20 cellular contexts compared by ENCODE assay signal in the genomic region with DNA sequence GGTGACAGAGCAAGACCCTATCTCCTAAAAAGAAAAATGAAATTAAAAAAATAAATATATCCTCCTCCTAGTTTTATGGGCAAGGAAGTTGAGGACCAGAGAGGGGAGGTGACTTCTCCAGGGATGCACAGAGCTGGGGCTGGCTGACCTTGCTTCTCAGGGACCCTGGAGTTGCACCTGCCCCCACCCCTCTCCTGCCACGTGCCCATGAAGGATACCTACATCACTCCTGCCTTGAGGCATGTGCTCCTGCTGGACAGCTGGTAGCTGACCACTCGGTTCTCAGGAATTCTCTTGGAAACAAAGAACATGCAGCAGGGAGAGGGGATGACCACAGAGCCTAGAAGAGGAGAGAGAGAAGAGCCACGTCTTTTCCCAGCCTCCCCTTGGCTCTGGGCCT. TPM values are rescaled to one million over a fixed set of nuclear protein-coding genes. Genes with fewer than 3 reads are reported as not detected.
A peak's percentile ranks its signal among the peaks of the same experiment; 100 is the strongest.
DNase-seq lines count a peak whose midpoint lies in the region; ATAC-seq and TF ChIP-seq lines count a peak whose summit lies in the region.
"Had no signal": no experiment of that assay in that cellular context is flagged by ENCODE, and none has a peak within 500 bp of the region (broad histone marks: within the 10 kb centered on the region; RNA-seq: fewer than 3 reads in every experiment).

No MANE protein-coding gene starts in this region.

- no peaks in the 10 kb centered on the region for H3K36me3 Mint-ChIP-seq in activated T-helper 2 cell treated with anti-CD3 and anti-CD28 coated beads, Interferon-gamma antibody, Interleukin-2, Interleukin-4, amounts not matched to agents 10 μg/mL and 5 μg/mL and 100 μg/mL, durations not matched to agents 14 hours and 24 hours and 36 hours (ENCODE audit: low read depth)
- H3K36me3 Mint-ChIP-seq: CD4-positive, CD25-positive, alpha-beta regulatory T cell; T-cell had no signal

- peaks cover 1% of the 10 kb centered on the region for H3K27me3 Mint-ChIP-seq in activated T-helper 2 cell treated with anti-CD3 and anti-CD28 coated beads, Interferon-gamma antibody, Interleukin-2, Interleukin-4, amounts not matched to agents 10 μg/mL and 5 μg/mL and 100 μg/mL, durations not matched to agents 14 hours and 24 hours and 36 hours (ENCODE audit: low read depth)

- H3K27me3 ChIP-seq in AG04450 (ENCODE audit: control insufficient read depth, insufficient read depth, low read length), result peaks cover 6% of the 10 kb centered on the region

- no peak overlapping the region for H3K4me3 Mint-ChIP-seq in activated T-helper 2 cell treated with anti-CD3 and anti-CD28 coated beads, Interferon-gamma antibody, Interleukin-2, Interleukin-4, amounts not matched to agents 10 μg/mL and 5 μg/mL and 100 μg/mL, durations not matched to agents 14 hours and 24 hours and 36 hours (ENCODE audit: low read depth)
- H3K4me3 Mint-ChIP-seq: CD4-positive, CD25-positive, alpha-beta regulatory T cell; T-cell had no signal

- peaks cover 2% of the 10 kb centered on the region for H3K9me3 Mint-ChIP-seq in activated T-helper 2 cell treated with anti-CD3 and anti-CD28 coated beads, Interferon-gamma antibody, Interleukin-2, Interleukin-4, amounts not matched to agents 10 μg/mL and 5 μg/mL and 100 μg/mL, durations not matched to agents 14 hours and 24 hours and 36 hours
- H3K9me3 Mint-ChIP-seq: T-cell had no signal

- intact Hi-C loops in activated T-helper 2 cell treated with anti-CD3 and anti-CD28 coated beads, Interferon-gamma antibody, Interleukin-2, Interleukin-4, amounts not matched to agents 10 μg/mL and 5 μg/mL and 100 μg/mL, durations not matched to agents 14 hours and 24 hours and 36 hours (cut with micrococcal nuclease), result no loop called here

- no peak overlapping the region for H3K27ac ChIP-seq in AG04450 (ENCODE audit: low read depth, low read length)
- H3K27ac ChIP-seq: HL-60, PC-9 had no signal

- DNase-seq in AG04450 (ENCODE audit: low read depth, low spot score) (peak; percentile 15), ELR (ENCODE audit: low read depth) (peak; percentile 34), NCI-H226 (peak; percentile 49), foreskin fibroblast (peak; percentile 14 to 49), HPDE6-E6E7 (ENCODE audit: extremely low spot score) (no peak)
- DNase-seq in activated T-helper 2 cell treated with anti-CD3 and anti-CD28 coated beads, Interferon-gamma antibody, Interleukin-2, Interleukin-4, amounts not matched to agents 10 μg/mL and 5 μg/mL and 100 μg/mL, durations not matched to agents 14 hours and 24 hours and 36 hours (ENCODE audit: low spot score), result no peak
- DNase-seq: CD4-positive, CD25-positive, alpha-beta regulatory T cell; H7; NCI-H1092; NCI-H146; NCI-H2081; NCI-H510A; NCI-H774; PC-9; T-cell had no signal

- ATAC-seq in GM21423 (IDR thresholded peaks at IDR 0.05; ENCODE audit: unreplicated experiment) (no peak), HG02798 (IDR thresholded peaks at IDR 0.05; ENCODE audit: poor library complexity, unreplicated experiment) (no peak)
- ATAC-seq: T-cell had no signal

- POLR2A ChIA-PET in AG04450 (lab: Yijun Ruan, JAX), result no interaction called here

- TF ChIP-seq CTCF in AG04450 (IDR thresholded peaks at IDR 0.05; ENCODE audit: low read depth, low read length) (no peak), foreskin fibroblast (IDR thresholded peaks at IDR 0.05; ENCODE audit: low read depth, low read length) (no peak)

- no peaks in the 10 kb centered on the region for H3K9me3 ChIP-seq in AG04450 (ENCODE audit: control insufficient read depth, insufficient read depth, low read length)

- no peak overlapping the region for H3K27ac Mint-ChIP-seq in activated T-helper 2 cell treated with anti-CD3 and anti-CD28 coated beads, Interferon-gamma antibody, Interleukin-2, Interleukin-4, amounts not matched to agents 10 μg/mL and 5 μg/mL and 100 μg/mL, durations not matched to agents 14 hours and 24 hours and 36 hours
- H3K27ac Mint-ChIP-seq: CD4-positive, CD25-positive, alpha-beta regulatory T cell; T-cell had no signal

- H3K4me1 Mint-ChIP-seq in activated T-helper 2 cell treated with anti-CD3 and anti-CD28 coated beads, Interferon-gamma antibody, Interleukin-2, Interleukin-4, amounts not matched to agents 10 μg/mL and 5 μg/mL and 100 μg/mL, durations not matched to agents 14 hours and 24 hours and 36 hours (ENCODE audit: low read depth), result peaks cover 3% of the 10 kb centered on the region
- H3K4me1 Mint-ChIP-seq: CD4-positive, CD25-positive, alpha-beta regulatory T cell; T-cell had no signal

- CTCF ChIA-PET in AG04450 (lab: Charles Lee), result no interaction called here

- H3K4me3 ChIP-seq in AG04450 (ENCODE audit: low read depth, low read length) (no peak overlapping the region), foreskin fibroblast (ENCODE audit: low read depth in 1 of 2, low read length in 2 of 2) (no peak overlapping the region)
- H3K4me3 ChIP-seq: PC-9 had no signal

RNA-seq across cellular contexts. Expression of gene CCL24, which starts 0.5 kb away (rescaled TPM):
- polyA plus RNA-seq in AG04450 (2011; rRNA removed), result not detected in 2 replicates
- not detected in 2 replicates for polyA minus RNA-seq in AG04450 (2011; rRNA and poly(A)+ RNA removed)
- total RNA-seq in activated T-helper 2 cell treated with anti-CD3 and anti-CD28 coated beads, Interferon-gamma antibody, Interleukin-2, Interleukin-4, amounts not matched to agents 10 μg/mL and 5 μg/mL and 100 μg/mL, durations not matched to agents 14 hours and 24 hours and 36 hours, result not detected in 2 replicates
- total RNA-seq: CD4-positive, CD25-positive, alpha-beta regulatory T cell; G401; H7; PC-9; SK-MEL-5; T-cell had no signal
- polyA plus RNA-seq: CD4-positive, CD25-positive, alpha-beta regulatory T cell had no signal

RNA-seq across cellular contexts. Expression of gene CCL26, which starts 41.1 kb away (rescaled TPM):
- polyA plus RNA-seq in AG04450 (2011; rRNA removed), result not detected in 2 replicates
- not detected in 2 replicates for polyA minus RNA-seq in AG04450 (2011; rRNA and poly(A)+ RNA removed)
- 0.89 TPM in 1 of 2 replicates, not detected in the other for total RNA-seq in activated T-helper 2 cell treated with anti-CD3 and anti-CD28 coated beads, Interferon-gamma antibody, Interleukin-2, Interleukin-4, amounts not matched to agents 10 μg/mL and 5 μg/mL and 100 μg/mL, durations not matched to agents 14 hours and 24 hours and 36 hours
- total RNA-seq: CD4-positive, CD25-positive, alpha-beta regulatory T cell; G401; PC-9; SK-MEL-5; T-cell had no signal
- polyA plus RNA-seq: CD4-positive, CD25-positive, alpha-beta regulatory T cell had no signal

Comparison
In these comparisons a context has a peak if more than half of its experiments do, and no peak if none do; other contexts are left out.
1. DNase-seq: peak in AG04450 (single experiment), ELR (single experiment), NCI-H226 (single experiment) and foreskin fibroblast (2 of 2); none in activated T-helper 2 cell treated with anti-CD3 and anti-CD28 coated beads, Interferon-gamma antibody, Interleukin-2, Interleukin-4, amounts not matched to agents 10 μg/mL and 5 μg/mL and 100 μg/mL, durations not matched to agents 14 hours and 24 hours and 36 hours (single experiment) and HPDE6-E6E7 (single experiment).